Comparison of ENCODE assay signal across 14 cellular contexts in genomic region chr22:27554106-27554814, GRCh38.
A peak's percentile ranks its signal among the peaks of the same experiment; 100 is the strongest.
DNase-seq lines count a peak whose midpoint lies in the region; ATAC-seq, FAIRE-seq and TF ChIP-seq lines count a peak whose summit lies in the region.
"Had no signal": no experiment of that assay in that cellular context is flagged by ENCODE, and none has a peak within 500 bp of the region (broad histone marks: within the 10 kb centered on the region; RNA-seq: fewer than 3 reads in every experiment).

No MANE protein-coding gene starts in this region.

- no peak for FAIRE-seq in endothelial cell of umbilical vein (lab: Jason Lieb, UNC)

- H3K4me3 Mint-ChIP-seq in nephron = peak overlapping the region; percentile 3 to 9 (median 7)
- H3K4me3 Mint-ChIP-seq: stimulated activated effector memory CD8-positive, alpha-beta T cell treated with anti-CD3 and anti-CD28 coated beads, Interleukin-12 subunit alpha, Interleukin-12 subunit beta, amount 100 ng/mL, for 72 hours had no signal

- H3K9me3 Mint-ChIP-seq in nephron = peaks cover 4% of the 10 kb centered on the region

- H3K4me2 ChIP-seq in endothelial cell of umbilical vein (ENCODE audit: insufficient read depth, low read length) = no peak overlapping the region

- peaks cover 4 to 6% of the 10 kb centered on the region in 2 experiments for H3K27me3 ChIP-seq in endothelial cell of umbilical vein (ENCODE audit: control insufficient read depth in 2 of 2, insufficient read depth in 2 of 2, low read length in 2 of 2)
- no peaks in the 10 kb centered on the region for H3K27me3 ChIP-seq in gastrocnemius medialis
- H3K27me3 ChIP-seq: heart left ventricle had no signal

- TF ChIP-seq CTCF in endothelial cell of umbilical vein (IDR thresholded peaks at IDR 0.05; ENCODE audit: extremely low read depth in 1 of 2, insufficient read depth in 1 of 2, low read depth in 1 of 2, low read length in 2 of 2) = no peak
- no peak for TF ChIP-seq CTCF in nephron (IDR thresholded peaks at IDR 0.05; ENCODE audit: unreplicated experiment in 3 of 3)
- TF ChIP-seq CTCF in GM20000 (IDR thresholded peaks at IDR 0.05; ENCODE audit: extremely low read depth, missing control alignments) = no peak
- no peak for TF ChIP-seq CTCF in gastrocnemius medialis (IDR thresholded peaks at IDR 0.05 in 4 of 5, conservative IDR thresholded peaks at IDR 0.05 in 1 of 5)

- in situ Hi-C loops in gastrocnemius medialis (cut with MboI; ENCODE audit: low sequenced_read_pairs in 4 of 4) = no loop called here

- no peaks in the 10 kb centered on the region for H3K9me1 ChIP-seq in endothelial cell of umbilical vein (replicated peaks; ENCODE audit: control insufficient read depth, extremely low read depth, insufficient read depth, low read length)

- CTCF ChIA-PET in endothelial cell of umbilical vein (lab: Charles Lee) = interaction anchor here (1.0 kb wide), 1 partner anchor 9 kb away, joined by 3 read pairs; no protein-coding TSS in a partner anchor

- peaks cover 24% of the 10 kb centered on the region for H3K27me3 Mint-ChIP-seq in nephron (ENCODE audit: low read depth)

- TF ChIP-seq POLR2A in endothelial cell of umbilical vein (IDR thresholded peaks at IDR 0.05; ENCODE audit: low read depth, low read length) (no peak), gastrocnemius medialis (IDR thresholded peaks at IDR 0.05) (no peak)

- no peaks in the 10 kb centered on the region for H4K20me1 ChIP-seq in endothelial cell of umbilical vein (replicated peaks; ENCODE audit: control insufficient read depth, extremely low read depth, insufficient read depth, low read length)

- intact Hi-C loops in endothelial cell of umbilical vein (cut with micrococcal nuclease) = no loop called here
- intact Hi-C loops in gastrocnemius medialis (cut with DNase I; ENCODE audit: low total_unique reads) = no loop called here

- BruUV-seq in endothelial cell of umbilical vein (replicated peaks; lab: Mats Ljungman, UMichigan) = no TSS peak

- DNase-seq in DMS153 (lab: John Stamatoyannopoulos, UW) = peak; percentile 10
- DNase-seq in NCI-H1048 (lab: John Stamatoyannopoulos, UW) = peak; percentile 34
- peak; percentile 10 for DNase-seq in endothelial cell of umbilical vein (ENCODE audit: low read depth, low spot score)
- no peak for DNase-seq in GM20000 (ENCODE audit: low spot score)
- no peak for DNase-seq in effector CD4-positive, alpha-beta T cell
- no peak for DNase-seq in gastrocnemius medialis
- DNase-seq in NCI-H1417 treated with DMSO at 0.1 percent for 48 hours (lab: John Stamatoyannopoulos, UW) = no peak
- DNase-seq: activated T-cell treated with anti-CD3 and anti-CD28 coated beads for 4 hours; central memory CD4-positive, alpha-beta T cell; heart left ventricle; NCI-H2029; WERI-Rb-1 had no signal

- H3K4me3 ChIP-seq in endothelial cell of umbilical vein (replicated peaks in 1 of 3; ENCODE audit: insufficient read depth in 1 of 3, low read depth in 1 of 3, low read length in 3 of 3) = no peak overlapping the region
- no peak overlapping the region for H3K4me3 ChIP-seq in gastrocnemius medialis
- H3K4me3 ChIP-seq: heart left ventricle had no signal

- no peak overlapping the region for H3K9ac ChIP-seq in endothelial cell of umbilical vein (replicated peaks; ENCODE audit: extremely low read depth, insufficient read depth, low read length)

- no peaks in the 10 kb centered on the region for H3K4me1 ChIP-seq in endothelial cell of umbilical vein (ENCODE audit: control insufficient read depth, extremely low read depth, insufficient read depth, low read length)
- H3K4me1 ChIP-seq in gastrocnemius medialis = no peaks in the 10 kb centered on the region
- H3K4me1 ChIP-seq: heart left ventricle had no signal

- no peak for ATAC-seq in gastrocnemius medialis
- ATAC-seq: stimulated activated effector memory CD8-positive, alpha-beta T cell treated with anti-CD3 and anti-CD28 coated beads, Interleukin-12 subunit alpha, Interleukin-12 subunit beta, amount 100 ng/mL, for 72 hours had no signal

- H2AFZ ChIP-seq in endothelial cell of umbilical vein (ENCODE audit: low read depth, low read length) = no peak overlapping the region

- peak overlapping the region; percentile 83 to 98 (median 98) for H3K27ac Mint-ChIP-seq in nephron
- H3K27ac Mint-ChIP-seq: stimulated activated effector memory CD8-positive, alpha-beta T cell treated with anti-CD3 and anti-CD28 coated beads, Interleukin-12 subunit alpha, Interleukin-12 subunit beta, amount 100 ng/mL, for 72 hours had no signal

- POLR2A ChIA-PET in endothelial cell of umbilical vein (lab: Charles Lee) = interaction anchor here (0.5 kb wide), 1 partner anchor 70 kb away, joined by 4 read pairs; no protein-coding TSS in a partner anchor

- no peaks in the 10 kb centered on the region for H3K36me3 Mint-ChIP-seq in nephron (ENCODE audit: low read depth)
- H3K36me3 Mint-ChIP-seq: stimulated activated effector memory CD8-positive, alpha-beta T cell treated with anti-CD3 and anti-CD28 coated beads, Interleukin-12 subunit alpha, Interleukin-12 subunit beta, amount 100 ng/mL, for 72 hours had no signal

- no peaks in the 10 kb centered on the region for H3K79me2 ChIP-seq in endothelial cell of umbilical vein (ENCODE audit: control insufficient read depth, insufficient read depth, low read length)

- dilution Hi-C loops in endothelial cell of umbilical vein (cut with MboI; ENCODE audit: extremely low pct_ligation_motif_present, low sequenced_read_pairs) = no loop called here

- H3K27ac ChIP-seq in endothelial cell of umbilical vein (ENCODE audit: insufficient read depth, low read depth, low read length) (no peak overlapping the region), gastrocnemius medialis (no peak overlapping the region)
- H3K27ac ChIP-seq: heart left ventricle, WERI-Rb-1 had no signal

- H3K9me3 ChIP-seq in endothelial cell of umbilical vein (replicated peaks; ENCODE audit: control insufficient read depth, insufficient read depth, low read length) (no peaks in the 10 kb centered on the region), gastrocnemius medialis (no peaks in the 10 kb centered on the region)

- H3K36me3 ChIP-seq in endothelial cell of umbilical vein (ENCODE audit: control insufficient read depth in 2 of 2, extremely low read depth in 1 of 2, insufficient read depth in 2 of 2, low read length in 2 of 2) (no peaks in the 10 kb centered on the region), gastrocnemius medialis (no peaks in the 10 kb centered on the region)
- H3K36me3 ChIP-seq: heart left ventricle, WERI-Rb-1 had no signal

- peaks cover 48% of the 10 kb centered on the region for H3K4me1 Mint-ChIP-seq in nephron
- H3K4me1 Mint-ChIP-seq: stimulated activated effector memory CD8-positive, alpha-beta T cell treated with anti-CD3 and anti-CD28 coated beads, Interleukin-12 subunit alpha, Interleukin-12 subunit beta, amount 100 ng/mL, for 72 hours had no signal

TF ChIP-seq in endothelial cell of umbilical vein, 7 proteins besides CTCF, POLR2A, EP300 and RAD21:
- TF ChIP-seq GATA2 (IDR thresholded peaks at IDR 0.05; ENCODE audit: insufficient read depth, insufficient read length, low read depth, low read length) = no peak
- TF ChIP-seq MAX (IDR thresholded peaks at IDR 0.05; ENCODE audit: insufficient read depth, insufficient read length) = no peak
- TF ChIP-seq MYC (IDR thresholded peaks at IDR 0.05; ENCODE audit: low read depth, low read length) = no peak
- no peak for TF ChIP-seq FOS (IDR thresholded peaks at IDR 0.05; ENCODE audit: borderline replicate concordance, insufficient read depth, low read length)
- TF ChIP-seq EZH2 (IDR thresholded peaks at IDR 0.05; ENCODE audit: borderline replicate concordance, low read depth, low read length, severe bottlenecking) = no peak
- TF ChIP-seq POLR2AphosphoS5 (IDR thresholded peaks at IDR 0.05; ENCODE audit: insufficient read depth, low read depth, low read length) = no peak
- TF ChIP-seq JUN (IDR thresholded peaks at IDR 0.05; ENCODE audit: borderline replicate concordance, insufficient read depth, insufficient read length, low read depth) = no peak

Comparison
In these comparisons a context has a peak if more than half of its experiments do, and no peak if none do; other contexts are left out.
1. DNase-seq: peak in DMS153 (single experiment), NCI-H1048 (single experiment) and endothelial cell of umbilical vein (single experiment); none in GM20000 (single experiment), effector CD4-positive, alpha-beta T cell (single experiment), gastrocnemius medialis (0 of 2) and NCI-H1417 treated with DMSO at 0.1 percent for 48 hours (single experiment).